ENCODE assay signal across 1 cellular context in the genomic region with DNA sequence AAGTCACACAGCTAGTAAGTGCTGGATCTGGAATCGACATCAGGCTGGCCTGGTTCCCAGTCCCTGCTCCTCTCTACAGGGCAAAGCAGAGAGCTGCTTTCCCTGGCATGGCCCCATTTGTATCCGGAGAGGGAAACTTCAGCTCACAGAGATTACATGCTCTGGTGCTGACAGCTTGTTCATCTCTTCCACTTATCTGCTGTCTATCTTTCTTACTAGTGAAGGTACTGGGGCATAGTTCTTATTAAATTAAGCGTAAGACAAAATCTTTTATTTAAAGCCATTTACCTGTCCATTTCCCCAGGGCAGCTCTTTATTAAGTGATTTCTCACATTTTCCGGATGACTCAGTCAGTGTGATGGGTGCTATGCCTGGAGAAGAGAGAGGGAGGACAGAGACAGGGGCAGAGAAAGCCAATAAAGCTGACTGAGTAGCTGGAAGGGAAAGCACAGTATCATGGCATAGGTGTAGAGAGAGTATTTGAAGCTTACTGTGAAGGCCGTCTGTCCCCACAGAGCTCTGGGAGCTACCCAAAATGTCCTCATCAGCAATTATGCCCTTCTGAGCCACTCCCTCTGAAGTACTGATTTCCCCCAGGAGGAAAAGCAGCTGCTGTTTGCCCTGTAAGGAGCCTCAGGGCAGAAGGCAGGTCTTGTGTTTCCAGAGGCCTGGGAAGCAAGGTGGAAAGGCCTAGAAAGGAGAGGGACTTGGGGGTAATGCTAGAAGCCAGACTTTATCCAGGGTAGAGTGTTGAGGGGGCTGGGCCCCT.
A peak's percentile ranks its signal among the peaks of the same experiment; 100 is the strongest.
TF ChIP-seq lines count a peak whose summit lies in the region.

No MANE protein-coding gene starts in this region.

TF ChIP-seq in liver, 16 proteins besides CTCF, POLR2A, EP300 and RAD21 (continued from another document):
- TF ChIP-seq HNF4A (conservative IDR thresholded peaks at IDR 0.05) (peak in 1 of 2 donors; percentile 9), JUND (IDR thresholded peaks at IDR 0.05) (peak in 1 of 2 donors; percentile 11)
